In the genomic region with DNA sequence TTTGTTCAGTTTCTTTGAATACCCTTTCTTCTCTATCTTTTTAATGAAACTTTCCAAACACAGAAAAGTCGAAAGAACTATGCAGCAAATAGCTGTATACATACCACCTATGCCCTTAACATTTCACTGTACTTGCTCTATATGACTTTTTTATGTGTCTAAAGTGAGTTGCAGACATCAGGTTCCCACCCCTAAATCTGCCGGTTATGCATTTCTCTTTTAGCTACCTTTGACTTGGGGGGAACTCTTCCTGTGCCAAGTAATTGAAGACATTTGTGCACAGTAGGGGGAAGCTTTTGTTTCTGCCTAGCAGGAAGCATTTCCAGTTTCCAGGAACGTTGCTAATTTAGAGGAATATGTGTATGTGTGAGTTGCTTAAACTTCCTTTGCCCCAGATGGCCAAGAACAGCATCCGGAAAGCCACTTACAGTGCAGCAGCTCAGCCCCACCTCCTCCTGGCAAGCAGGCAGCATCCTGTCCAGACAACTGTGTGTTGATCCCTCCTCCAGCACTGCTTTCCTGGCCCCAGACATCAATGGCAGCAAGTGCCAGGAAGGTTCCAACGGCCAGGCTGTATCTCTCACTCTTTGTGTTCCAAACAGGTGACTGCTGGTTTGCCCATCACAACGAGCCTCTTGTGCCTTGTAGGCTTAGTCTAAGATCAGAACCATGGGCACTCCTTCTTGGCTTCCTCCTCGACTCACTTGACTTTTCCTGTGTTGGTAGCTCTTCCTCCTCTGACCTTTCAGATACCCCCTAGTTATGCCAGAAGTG, we compare ENCODE assay signal across 8 cellular contexts. TPM values are rescaled to one million over a fixed set of nuclear protein-coding genes. Genes with fewer than 3 reads are reported as not detected.
DNase-seq lines count a peak whose midpoint lies in the region; ATAC-seq, FAIRE-seq and TF ChIP-seq lines count a peak whose summit lies in the region.

No MANE protein-coding gene starts in this region.

- no peaks in the 10 kb centered on the region for H3F3A ChIP-seq in smooth muscle cell (ENCODE audit: low read depth)

- H3K27ac Mint-ChIP-seq in activated CD4-positive, alpha-beta memory T cell treated with anti-CD3 and anti-CD28 coated beads, Interleukin-2, amount 10 ng/mL, durations not matched to agents 7 days and 5 days: peak overlapping the region; percentile 66

- no peak overlapping the region for H3K9ac ChIP-seq in smooth muscle cell (ENCODE audit: low read depth)

- no peak overlapping the region for H3K4me3 ChIP-seq in smooth muscle cell

- H3K27me3 ChIP-seq in smooth muscle cell (ENCODE audit: low read depth): no peaks in the 10 kb centered on the region

- H3K9me3 ChIP-seq in smooth muscle cell (replicated peaks; ENCODE audit: low read depth): no peaks in the 10 kb centered on the region

- no peaks in the 10 kb centered on the region for H3K79me2 ChIP-seq in smooth muscle cell (ENCODE audit: low read depth)

- no peak overlapping the region for H3K4me2 ChIP-seq in smooth muscle cell

- H3K36me3 Mint-ChIP-seq in activated CD4-positive, alpha-beta memory T cell treated with anti-CD3 and anti-CD28 coated beads, Interleukin-2, amount 10 ng/mL, durations not matched to agents 7 days and 5 days (ENCODE audit: low read depth): no peaks in the 10 kb centered on the region

- H3K27ac ChIP-seq in smooth muscle cell (ENCODE audit: low read depth): no peak overlapping the region

- ATAC-seq in GM21786 (IDR thresholded peaks at IDR 0.05; ENCODE audit: unreplicated experiment) (no peak), GM18907 (IDR thresholded peaks at IDR 0.05; ENCODE audit: unreplicated experiment) (no peak)

- intact Hi-C loops in cardiac septum (cut with DNase I): no loop called here

- H3K4me3 Mint-ChIP-seq in activated CD4-positive, alpha-beta memory T cell treated with anti-CD3 and anti-CD28 coated beads, Interleukin-2, amount 10 ng/mL, durations not matched to agents 7 days and 5 days: peak overlapping the region; percentile 22

- POLR2A ChIA-PET in activated CD4-positive, alpha-beta memory T cell treated with anti-CD3 and anti-CD28 coated beads, Interleukin-2, amount 10 ng/mL, durations not matched to agents 7 days and 5 days (lab: Charles Lee): interaction anchor here (1.3 to 3.1 kb wide), 2 partner anchors 15 to 22 kb away, joined by 3 to 11 read pairs; partner anchors contain the start of gene GRAMD1A

- peaks cover 3% of the 10 kb centered on the region for H3K9me3 Mint-ChIP-seq in activated CD4-positive, alpha-beta memory T cell treated with anti-CD3 and anti-CD28 coated beads, Interleukin-2, amount 10 ng/mL, durations not matched to agents 7 days and 5 days

- peak overlapping the region; percentile 62 for H2AFZ ChIP-seq in smooth muscle cell (ENCODE audit: low read depth)

- H3K4me1 ChIP-seq in smooth muscle cell (ENCODE audit: low read depth): no peaks in the 10 kb centered on the region

- CTCF ChIA-PET in activated CD4-positive, alpha-beta memory T cell treated with anti-CD3 and anti-CD28 coated beads, Interleukin-2, amount 10 ng/mL, durations not matched to agents 7 days and 5 days (lab: Charles Lee): no interaction called here

- no peaks in the 10 kb centered on the region for H4K20me1 ChIP-seq in smooth muscle cell (ENCODE audit: low read depth)

- FAIRE-seq in GM18507 (lab: Jason Lieb, UNC): peak; percentile 51

- no peaks in the 10 kb centered on the region for H3K36me3 ChIP-seq in smooth muscle cell (ENCODE audit: low read depth)

- H3K4me1 Mint-ChIP-seq in activated CD4-positive, alpha-beta memory T cell treated with anti-CD3 and anti-CD28 coated beads, Interleukin-2, amount 10 ng/mL, durations not matched to agents 7 days and 5 days: peaks cover 23% of the 10 kb centered on the region

- no peak for DNase-seq in GM18507 (ENCODE audit: extremely low spot score, insufficient read length, low read depth)
- DNase-seq in activated CD4-positive, alpha-beta memory T cell treated with anti-CD3 and anti-CD28 coated beads, Interleukin-2, amount 10 ng/mL, durations not matched to agents 7 days and 5 days: peak; percentile 31
- peak; percentile 87 for DNase-seq in cardiac septum (ENCODE audit: low spot score)
- no peak for DNase-seq in smooth muscle cell (lab: John Stamatoyannopoulos, UW; ENCODE audit: unreplicated experiment)
- DNase-seq in NCI-H187 treated with DMSO at 0.1 percent for 48 hours (lab: John Stamatoyannopoulos, UW): no peak
- no peak for DNase-seq in D341Med (ENCODE audit: low spot score)

- H3K27me3 Mint-ChIP-seq in activated CD4-positive, alpha-beta memory T cell treated with anti-CD3 and anti-CD28 coated beads, Interleukin-2, amount 10 ng/mL, durations not matched to agents 7 days and 5 days: peaks cover 3% of the 10 kb centered on the region

- whole genome bisulfite sequencing in smooth muscle cell (ENCODE audit: low lambda C conversion rate): 64% methylated on average over 7 of the region's 7 CpGs

- no peak for TF ChIP-seq CTCF in smooth muscle cell (IDR thresholded peaks at IDR 0.05; ENCODE audit: borderline replicate concordance, insufficient read depth, poor library complexity, severe bottlenecking)

RNA-seq across cellular contexts. Expression of gene GRAMD1A, which starts 14.7 kb away (rescaled TPM):
- 100 to 1,000 TPM in 1 of 2 experiments, 10 to 100 TPM in 1; 98.2 to 106 TPM for total RNA-seq in activated CD4-positive, alpha-beta memory T cell treated with anti-CD3 and anti-CD28 coated beads, Interleukin-2, amount 10 ng/mL, durations not matched to agents 7 days and 5 days
- 38.3 TPM for total RNA-seq in cardiac septum
- total RNA-seq in smooth muscle cell: 19.4 and 27.6 TPM in 2 replicates
- 59.6 and 74.1 TPM in 2 replicates for polyA plus RNA-seq in smooth muscle cell

RNA-seq across cellular contexts. Expression of gene ZNF792, which starts 21.4 kb away (rescaled TPM):
- total RNA-seq in activated CD4-positive, alpha-beta memory T cell treated with anti-CD3 and anti-CD28 coated beads, Interleukin-2, amount 10 ng/mL, durations not matched to agents 7 days and 5 days: 10 to 100 TPM; 18.3 to 18.9 TPM
- total RNA-seq in cardiac septum: 4.0 TPM
- total RNA-seq in smooth muscle cell: 7.1 and 8.8 TPM in 2 replicates
- polyA plus RNA-seq in smooth muscle cell: 2.8 TPM in 2 replicates

RNA-seq across cellular contexts. Expression of gene SCN1B, which starts 44.8 kb away (rescaled TPM):
- under 1 TPM; 0.43 to 0.50 TPM for total RNA-seq in activated CD4-positive, alpha-beta memory T cell treated with anti-CD3 and anti-CD28 coated beads, Interleukin-2, amount 10 ng/mL, durations not matched to agents 7 days and 5 days
- total RNA-seq in cardiac septum (58.7 TPM), smooth muscle cell (0.99 and 3.3 TPM in 2 replicates)
- polyA plus RNA-seq in smooth muscle cell: 2.2 and 4.6 TPM in 2 replicates

RNA-seq across cellular contexts. Expression of gene HPN, which starts 56.1 kb away (rescaled TPM):
- not detected for total RNA-seq in activated CD4-positive, alpha-beta memory T cell treated with anti-CD3 and anti-CD28 coated beads, Interleukin-2, amount 10 ng/mL, durations not matched to agents 7 days and 5 days
- total RNA-seq in cardiac septum (4.9 TPM), smooth muscle cell (1.9 and 4.1 TPM in 2 replicates)
- polyA plus RNA-seq in smooth muscle cell: 1.3 and 6.6 TPM in 2 replicates

RNA-seq across cellular contexts. Expression of gene ZNF30, which starts 58.7 kb away (rescaled TPM):
- total RNA-seq in activated CD4-positive, alpha-beta memory T cell treated with anti-CD3 and anti-CD28 coated beads, Interleukin-2, amount 10 ng/mL, durations not matched to agents 7 days and 5 days: 1 to 10 TPM; 2.8 to 3.1 TPM
- 2.4 TPM for total RNA-seq in cardiac septum
- total RNA-seq in smooth muscle cell: 1.2 and 3.0 TPM in 2 replicates
- 2.3 and 3.1 TPM in 2 replicates for polyA plus RNA-seq in smooth muscle cell

Comparison
In these comparisons a context has a peak if more than half of its experiments do, and no peak if none do; other contexts are left out.
1. DNase-seq: peak in activated CD4-positive, alpha-beta memory T cell treated with anti-CD3 and anti-CD28 coated beads, Interleukin-2, amount 10 ng/mL, durations not matched to agents 7 days and 5 days (single experiment) and cardiac septum (single experiment); none in GM18507 (single experiment), smooth muscle cell (single experiment), NCI-H187 treated with DMSO at 0.1 percent for 48 hours (single experiment) and D341Med (single experiment).
2. RNA of gene SCN1B, which starts 44.8 kb away (total RNA-seq): 58.7 TPM in cardiac septum (single experiment); 0.99 to 3.3 TPM in smooth muscle cell and 0.43 to 0.50 TPM in activated CD4-positive, alpha-beta memory T cell treated with anti-CD3 and anti-CD28 coated beads, Interleukin-2, amount 10 ng/mL, durations not matched to agents 7 days and 5 days; every median in the first group is over 10 times any median in the second.